ENCODE assay signal across 9 cellular contexts in genomic region chr16:16007743-16008111, GRCh38. TPM values are rescaled to one million over a fixed set of nuclear protein-coding genes. Genes with fewer than 3 reads are reported as not detected.
DNase-seq lines count a peak whose midpoint lies in the region; ATAC-seq and TF ChIP-seq lines count a peak whose summit lies in the region.
"Had no signal": no experiment of that assay in that cellular context is flagged by ENCODE, and none has a peak within 500 bp of the region (broad histone marks: within the 10 kb centered on the region; RNA-seq: fewer than 3 reads in every experiment).

No MANE protein-coding gene starts in this region.

- no peaks in the 10 kb centered on the region for H3K9me3 ChIP-seq in CD4-positive, CD25-positive, alpha-beta regulatory T cell (ENCODE audit: control insufficient read depth in 2 of 2, low read length in 2 of 2)
- no peaks in the 10 kb centered on the region for H3K9me3 ChIP-seq in suprapubic skin

- TF ChIP-seq POLR2A in suprapubic skin (IDR thresholded peaks at IDR 0.05) = no peak

- no peak for TF ChIP-seq CTCF in suprapubic skin (IDR thresholded peaks at IDR 0.05)

- peaks cover 0 to 3% (median 0%) of the 10 kb centered on the region in 7 donors for H3K9me3 Mint-ChIP-seq in CD4-positive, CD25-positive, alpha-beta regulatory T cell
- H3K9me3 Mint-ChIP-seq in activated naive CD8-positive, alpha-beta T cell treated with anti-CD3 and anti-CD28 coated beads, Interleukin-2, amount 10 ng/mL, durations not matched to agents 7 days and 5 days = peaks cover 3% of the 10 kb centered on the region

- H3K27me3 ChIP-seq in CD4-positive, CD25-positive, alpha-beta regulatory T cell (ENCODE audit: control insufficient read depth, insufficient read depth, low read length) = no peaks in the 10 kb centered on the region
- H3K27me3 ChIP-seq in suprapubic skin = no peaks in the 10 kb centered on the region

- H3K4me3 Mint-ChIP-seq in CD4-positive, CD25-positive, alpha-beta regulatory T cell = peak overlapping the region in 2 of 4 donors; percentile 51 to 75
- H3K4me3 Mint-ChIP-seq in activated naive CD8-positive, alpha-beta T cell treated with anti-CD3 and anti-CD28 coated beads, Interleukin-2, amount 10 ng/mL, durations not matched to agents 7 days and 5 days = peak overlapping the region; percentile 54

- peaks cover 8% of the 10 kb centered on the region for H3K4me1 ChIP-seq in CD4-positive, CD25-positive, alpha-beta regulatory T cell (ENCODE audit: control insufficient read depth, insufficient read depth, low read length, poor library complexity, severe bottlenecking)
- H3K4me1 ChIP-seq in suprapubic skin = no peaks in the 10 kb centered on the region

- whole genome bisulfite sequencing in suprapubic skin = 91% methylated on average over 11 of the region's 11 CpGs

- peaks cover 36% of the 10 kb centered on the region for H3K36me3 ChIP-seq in CD4-positive, CD25-positive, alpha-beta regulatory T cell (ENCODE audit: control insufficient read depth, insufficient read depth, low read length)
- peaks cover 18% of the 10 kb centered on the region for H3K36me3 ChIP-seq in suprapubic skin

- peaks cover 0 to 43% (median 31%) of the 10 kb centered on the region in 4 donors for H3K4me1 Mint-ChIP-seq in CD4-positive, CD25-positive, alpha-beta regulatory T cell
- peaks cover 17% of the 10 kb centered on the region for H3K4me1 Mint-ChIP-seq in activated naive CD8-positive, alpha-beta T cell treated with anti-CD3 and anti-CD28 coated beads, Interleukin-2, amount 10 ng/mL, durations not matched to agents 7 days and 5 days

- H3K27me3 Mint-ChIP-seq in CD4-positive, CD25-positive, alpha-beta regulatory T cell = no peaks in the 10 kb centered on the region
- no peaks in the 10 kb centered on the region for H3K27me3 Mint-ChIP-seq in activated naive CD8-positive, alpha-beta T cell treated with anti-CD3 and anti-CD28 coated beads, Interleukin-2, amount 10 ng/mL, durations not matched to agents 7 days and 5 days

- TF ChIP-seq EP300 in suprapubic skin (IDR thresholded peaks at IDR 0.05) = no peak

- peak overlapping the region; percentile 83 to 98 (median 92) for H3K27ac Mint-ChIP-seq in CD4-positive, CD25-positive, alpha-beta regulatory T cell
- H3K27ac Mint-ChIP-seq in activated naive CD8-positive, alpha-beta T cell treated with anti-CD3 and anti-CD28 coated beads, Interleukin-2, amount 10 ng/mL, durations not matched to agents 7 days and 5 days = peak overlapping the region; percentile 87

- ATAC-seq in CD4-positive, CD25-positive, alpha-beta regulatory T cell (ENCODE audit: low read depth in 2 of 2) = no peak
- ATAC-seq in GM19324 (IDR thresholded peaks at IDR 0.05; ENCODE audit: low FRiP score, unreplicated experiment) (peak; percentile 52), HG03108 (IDR thresholded peaks at IDR 0.05; ENCODE audit: unreplicated experiment) (peak; percentile 75)
- no peak for ATAC-seq in activated naive CD8-positive, alpha-beta T cell treated with anti-CD3 and anti-CD28 coated beads, Interleukin-2, amount 10 ng/mL, durations not matched to agents 7 days and 5 days (ENCODE audit: low read depth)

- DNase-seq in CD4-positive, CD25-positive, alpha-beta regulatory T cell = peak in 1 of 3 donors; percentile 48
- no peak for DNase-seq in activated naive CD8-positive, alpha-beta T cell treated with anti-CD3 and anti-CD28 coated beads, Interleukin-2, amount 10 ng/mL, durations not matched to agents 7 days and 5 days
- no peak for DNase-seq in AG08395 (ENCODE audit: low spot score)
- no peak for DNase-seq in GOT3 (lab: John Stamatoyannopoulos, UW)
- no peak for DNase-seq in suprapubic skin (ENCODE audit: low spot score in 2 of 2)
- no peak for DNase-seq in activated CD8-positive, alpha-beta memory T cell treated with anti-CD3 and anti-CD28 coated beads, Interleukin-2, amount 50 U/mL, for 4 hours
- DNase-seq: NCI-H2107 had no signal

- H3K27ac ChIP-seq in CD4-positive, CD25-positive, alpha-beta regulatory T cell (ENCODE audit: insufficient read depth, low read length, poor library complexity, severe bottlenecking) = peak overlapping the region; percentile 24
- no peak overlapping the region for H3K27ac ChIP-seq in suprapubic skin

- no peak overlapping the region for H3K4me3 ChIP-seq in CD4-positive, CD25-positive, alpha-beta regulatory T cell (ENCODE audit: low read depth, low read length)
- H3K4me3 ChIP-seq in suprapubic skin = no peak overlapping the region

- peaks cover 30% of the 10 kb centered on the region for H3K36me3 Mint-ChIP-seq in CD4-positive, CD25-positive, alpha-beta regulatory T cell
- peaks cover 43% of the 10 kb centered on the region for H3K36me3 Mint-ChIP-seq in activated naive CD8-positive, alpha-beta T cell treated with anti-CD3 and anti-CD28 coated beads, Interleukin-2, amount 10 ng/mL, durations not matched to agents 7 days and 5 days

- POLR2A ChIA-PET in activated naive CD8-positive, alpha-beta T cell treated with anti-CD3 and anti-CD28 coated beads, Interleukin-2, amount 10 ng/mL, durations not matched to agents 7 days and 5 days (lab: Charles Lee) = no interaction called here

RNA-seq across cellular contexts. Expression of gene ABCC1, which starts 58.3 kb away (rescaled TPM):
- 103 TPM for total RNA-seq in CD4-positive, CD25-positive, alpha-beta regulatory T cell
- polyA plus RNA-seq in CD4-positive, CD25-positive, alpha-beta regulatory T cell = 1 to 10 TPM; 6.9 to 8.9 (median 8.3) TPM
- 10 to 100 TPM; 55.2 to 62.5 TPM for total RNA-seq in activated naive CD8-positive, alpha-beta T cell treated with anti-CD3 and anti-CD28 coated beads, Interleukin-2, amount 10 ng/mL, durations not matched to agents 7 days and 5 days
- total RNA-seq in suprapubic skin = 10 to 100 TPM; 22.1 to 37.4 (median 27.2) TPM

Comparison
In these comparisons a context has a peak if more than half of its experiments do, and no peak if none do; other contexts are left out.
1. ATAC-seq: peak in GM19324 (single experiment) and HG03108 (single experiment); none in CD4-positive, CD25-positive, alpha-beta regulatory T cell (0 of 2) and activated naive CD8-positive, alpha-beta T cell treated with anti-CD3 and anti-CD28 coated beads, Interleukin-2, amount 10 ng/mL, durations not matched to agents 7 days and 5 days (single experiment).